27 cellular contexts compared by ENCODE assay signal in the genomic region with DNA sequence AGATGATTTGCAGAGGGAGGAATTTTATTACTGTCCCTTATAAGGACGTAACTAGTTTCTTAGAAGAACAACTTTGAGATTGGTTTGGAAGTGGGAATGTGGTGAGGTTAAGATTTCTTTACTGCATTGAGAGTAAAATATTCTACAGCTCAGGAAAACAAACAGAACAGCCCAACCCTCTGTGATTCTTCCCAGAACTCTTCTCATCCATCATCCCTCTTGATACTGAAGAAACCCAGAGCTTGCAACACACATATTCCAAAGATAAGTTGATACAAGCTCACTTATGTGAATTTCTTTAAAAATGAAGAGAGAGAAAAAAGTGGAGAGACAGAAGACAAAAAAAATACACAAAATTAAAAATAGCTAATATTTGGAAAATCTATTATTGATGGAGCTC.
"Had no signal": no experiment of that assay in that cellular context is flagged by ENCODE, and none has a peak within 500 bp of the region (broad histone marks: within the 10 kb centered on the region; RNA-seq: fewer than 3 reads in every experiment).

No MANE protein-coding gene starts in this region.

- H3K27me3 ChIP-seq: body of pancreas, esophagus muscularis mucosa, heart right ventricle, left lung, testis, transverse colon had no signal

- DNase-seq: activated CD4-positive, alpha-beta T cell treated with anti-CD3 and anti-CD28 coated beads for 48 hours; activated CD4-positive, alpha-beta T cell treated with anti-CD3 and anti-CD28 coated beads, Interleukin-2, amount 50 U/mL, for 48 hours; activated CD8-positive, alpha-beta memory T cell treated with anti-CD3 and anti-CD28 coated beads for 24 hours; activated gamma-delta T cell; activated naive CD4-positive, alpha-beta T cell treated with anti-CD3 and anti-CD28 coated beads, Interleukin-2, amount 50 U/mL, for 16 hours; activated T-cell treated with anti-CD3 and anti-CD28 coated beads, Interleukin-2, amount 50 U/mL, for 24 hours; body of pancreas; dermis blood vessel endothelial cell; effector CD4-positive, alpha-beta T cell; foreskin melanocyte; heart right ventricle; kidney glomerular epithelial cell; left lung; lower lobe of right lung; mesendoderm; mucosa of descending colon; stimulated activated CD4-positive, alpha-beta T cell treated with anti-CD3 and anti-CD28 coated beads, Interleukin-12 subunit alpha, Interleukin-12 subunit beta, amount 100 ng/mL, for 4 hours; stimulated activated CD4-positive, alpha-beta T cell treated with anti-CD3 and anti-CD28 coated beads, Interleukin-4, amount 100 ng/mL, for 1 hour; stimulated activated naive CD8-positive, alpha-beta T cell treated with anti-CD3 and anti-CD28 coated beads, Interleukin-15, Interleukin-2, amounts not matched to agents 100 U/mL and 50 U/mL, for 24 hours; T-helper 1 cell; testis; transverse colon had no signal

- H3K4me3 ChIP-seq: body of pancreas, esophagus muscularis mucosa, heart right ventricle, left lung, lower lobe of right lung, mucosa of descending colon, skin epidermis, testis, transverse colon had no signal

- H3K4me1 ChIP-seq: body of pancreas, left lung, lower lobe of right lung, testis, transverse colon had no signal

- H3K27ac ChIP-seq: body of pancreas, esophagus muscularis mucosa, heart right ventricle, left lung, lower lobe of right lung, skin epidermis, testis, transverse colon, VCaP had no signal

- FAIRE-seq: colon, TTC549 had no signal

- H3K36me3 ChIP-seq: esophagus muscularis mucosa, heart right ventricle, left lung, lower lobe of right lung, transverse colon had no signal

- H3K9me3 ChIP-seq: body of pancreas, esophagus muscularis mucosa, heart right ventricle, left lung, lower lobe of right lung, mucosa of descending colon, testis, transverse colon had no signal
